ENCODE assay signal across 8 cellular contexts in genomic region chrX:63754141-63754859, GRCh38. TPM values are rescaled to one million over a fixed set of nuclear protein-coding genes. Genes with fewer than 3 reads are reported as not detected.
DNase-seq lines count a peak whose midpoint lies in the region; ATAC-seq, FAIRE-seq and TF ChIP-seq lines count a peak whose summit lies in the region.

No MANE protein-coding gene starts in this region.

- peak overlapping the region; percentile 96 for H3K27ac ChIP-seq in hepatocyte
- H3K27ac ChIP-seq in skeletal muscle tissue (ENCODE audit: low read depth, low read length) = peak overlapping the region; percentile 79

- peak overlapping the region; percentile 80 for H3K4me2 ChIP-seq in hepatocyte

- H3K9me3 Mint-ChIP-seq in activated naive CD8-positive, alpha-beta T cell (ENCODE audit: low read depth) = no peaks in the 10 kb centered on the region

- H3K4me3 ChIP-seq in NT2/D1 (ENCODE audit: insufficient read length, low read depth) = peak overlapping the region; percentile 74
- peak overlapping the region; percentile 78 for H3K4me3 ChIP-seq in hepatocyte
- H3K4me3 ChIP-seq in skeletal muscle tissue (ENCODE audit: low read length in 3 of 3) = peak overlapping the region; percentile 76 to 94 (median 83)

- peaks cover 37% of the 10 kb centered on the region for H3K4me1 Mint-ChIP-seq in activated naive CD8-positive, alpha-beta T cell (ENCODE audit: low read depth)

- TF ChIP-seq POLR2A in GM12892 (IDR thresholded peaks at IDR 0.05; ENCODE audit: low read depth, low read length) = no peak

- H2AFZ ChIP-seq in hepatocyte = peak overlapping the region; percentile 76

- H3K9ac ChIP-seq in NT2/D1 (ENCODE audit: insufficient read length, low read depth) = peak overlapping the region; percentile 88
- peak overlapping the region; percentile 74 to 88 (median 87) for H3K9ac ChIP-seq in skeletal muscle tissue (ENCODE audit: low read depth in 1 of 3, low read length in 3 of 3)

- peak; percentile 37 for ATAC-seq in HG02571 (IDR thresholded peaks at IDR 0.05; ENCODE audit: unreplicated experiment)

- no peak for TF ChIP-seq CTCF in hepatocyte (IDR thresholded peaks at IDR 0.05; ENCODE audit: poor library complexity)

- 45% methylated on average over 23 of the region's 25 CpGs for WGBS in hepatocyte (ENCODE audit: low lambda C conversion rate, missing lambda C conversion rate)

- DNase-seq in GM12892 (ENCODE audit: insufficient read length) = no peak
- DNase-seq in NT2/D1 (ENCODE audit: low read depth, low spot score) = no peak
- peak; percentile 7 for DNase-seq in hepatocyte (ENCODE audit: low spot score)
- DNase-seq in COLO829 (ENCODE audit: low spot score) = no peak
- no peak for DNase-seq in GM19239 (ENCODE audit: insufficient read length, low spot score)

- no peaks in the 10 kb centered on the region for H3K36me3 Mint-ChIP-seq in activated naive CD8-positive, alpha-beta T cell

- peaks cover 44% of the 10 kb centered on the region for H3K79me2 ChIP-seq in hepatocyte

- FAIRE-seq in GM12892 (lab: Jason Lieb, UNC) = peak; percentile 84
- FAIRE-seq in GM19239 (lab: Jason Lieb, UNC) = no peak

- H4K20me1 ChIP-seq in hepatocyte (ENCODE audit: insufficient read depth, poor library complexity, severe bottlenecking) = no peaks in the 10 kb centered on the region

- H3K27me3 Mint-ChIP-seq in activated naive CD8-positive, alpha-beta T cell = no peaks in the 10 kb centered on the region

- H3K9me3 ChIP-seq in NT2/D1 (ENCODE audit: insufficient read depth, low read length) (no peaks in the 10 kb centered on the region), hepatocyte (ENCODE audit: low read depth) (no peaks in the 10 kb centered on the region), skeletal muscle tissue (ENCODE audit: control insufficient read depth in 3 of 3, low read length in 3 of 3) (no peaks in the 10 kb centered on the region)

- H3K4me3 Mint-ChIP-seq in activated naive CD8-positive, alpha-beta T cell = peak overlapping the region; percentile 99

- H3K36me3 ChIP-seq in NT2/D1 (ENCODE audit: insufficient read depth, insufficient read length, low read length) = peaks cover 6% of the 10 kb centered on the region
- H3K36me3 ChIP-seq in hepatocyte (replicated peaks; ENCODE audit: insufficient read depth, low read depth) = no peaks in the 10 kb centered on the region
- no peaks in the 10 kb centered on the region for H3K36me3 ChIP-seq in skeletal muscle tissue (ENCODE audit: control insufficient read depth in 3 of 3, insufficient read depth in 3 of 3, low read length in 3 of 3)

- H3K9me2 ChIP-seq in hepatocyte (replicated peaks; ENCODE audit: insufficient read depth) = no peaks in the 10 kb centered on the region

- no peaks in the 10 kb centered on the region for H3K4me1 ChIP-seq in NT2/D1 (ENCODE audit: insufficient read depth, insufficient read length)
- peaks cover 5% of the 10 kb centered on the region for H3K4me1 ChIP-seq in hepatocyte (ENCODE audit: insufficient read depth)
- H3K4me1 ChIP-seq in skeletal muscle tissue (ENCODE audit: control insufficient read depth in 3 of 3, insufficient read depth in 3 of 3, low read length in 3 of 3) = peaks cover 5 to 10% (median 8%) of the 10 kb centered on the region in 3 donors

- H3K27ac Mint-ChIP-seq in activated naive CD8-positive, alpha-beta T cell = peak overlapping the region; percentile 97

- no peaks in the 10 kb centered on the region for H3K27me3 ChIP-seq in NT2/D1 (ENCODE audit: insufficient read depth, insufficient read length)
- H3K27me3 ChIP-seq in hepatocyte = no peaks in the 10 kb centered on the region
- no peaks in the 10 kb centered on the region for H3K27me3 ChIP-seq in skeletal muscle tissue (ENCODE audit: control insufficient read depth in 3 of 3, insufficient read depth in 3 of 3, low read length in 3 of 3)

RNA-seq across cellular contexts. Expression of gene ARHGEF9, which starts 30.7 kb away (rescaled TPM):
- polyA plus RNA-seq in GM12892 (2012; ENCODE audit: missing spikeins) = 14.4 TPM
- total RNA-seq in hepatocyte (18.6 and 25.6 TPM in 2 replicates), skeletal muscle tissue (16.2 TPM)
- polyA plus RNA-seq in hepatocyte = 19.1 and 20.5 TPM in 2 replicates
